ENCODE assay signal across 1 cellular context in genomic region chr11:47177229-47177845, GRCh38.
TF ChIP-seq lines count a peak whose summit lies in the region.

No MANE protein-coding gene starts in this region.

TF ChIP-seq in endothelial cell of umbilical vein, 7 proteins besides CTCF, POLR2A, EP300 and RAD21:
- no peak for TF ChIP-seq JUN (IDR thresholded peaks at IDR 0.05; ENCODE audit: borderline replicate concordance, insufficient read depth, insufficient read length, low read depth)
- TF ChIP-seq FOS (IDR thresholded peaks at IDR 0.05; ENCODE audit: borderline replicate concordance, insufficient read depth, low read length), result no peak
- TF ChIP-seq MAX (IDR thresholded peaks at IDR 0.05; ENCODE audit: insufficient read depth, insufficient read length), result no peak
- TF ChIP-seq EZH2 (IDR thresholded peaks at IDR 0.05; ENCODE audit: borderline replicate concordance, low read depth, low read length, severe bottlenecking), result no peak
- TF ChIP-seq POLR2AphosphoS5 (IDR thresholded peaks at IDR 0.05; ENCODE audit: insufficient read depth, low read depth, low read length), result no peak
- TF ChIP-seq GATA2 (IDR thresholded peaks at IDR 0.05; ENCODE audit: insufficient read depth, insufficient read length, low read depth, low read length), result no peak
- TF ChIP-seq MYC (IDR thresholded peaks at IDR 0.05; ENCODE audit: low read depth, low read length), result no peak
